Comparison of ENCODE assay signal across 8 cellular contexts in genomic region chr5:17216176-17216973, GRCh38. TPM values are rescaled to one million over a fixed set of nuclear protein-coding genes. Genes with fewer than 3 reads are reported as not detected.
A peak's percentile ranks its signal among the peaks of the same experiment; 100 is the strongest.
DNase-seq lines count a peak whose midpoint lies in the region; ATAC-seq and TF ChIP-seq lines count a peak whose summit lies in the region.

No MANE protein-coding gene starts in this region.

- CTCF ChIA-PET in activated CD8-positive, alpha-beta T cell treated with anti-CD3 and anti-CD28 coated beads, Interleukin-2, amount 10 ng/mL, durations not matched to agents 7 days and 5 days (lab: Charles Lee): interaction anchor here (0.8 to 2.0 kb wide), 5 partner anchors 1088 to 1099 kb away, joined by 3 to 7 read pairs (median 4); no protein-coding TSS in a partner anchor

- H3K4me1 Mint-ChIP-seq in activated CD8-positive, alpha-beta T cell treated with anti-CD3 and anti-CD28 coated beads, Interleukin-2, amount 10 ng/mL, durations not matched to agents 7 days and 5 days (ENCODE audit: low read depth): peaks cover 4% of the 10 kb centered on the region

- H3K27me3 Mint-ChIP-seq in activated CD8-positive, alpha-beta T cell treated with anti-CD3 and anti-CD28 coated beads, Interleukin-2, amount 10 ng/mL, durations not matched to agents 7 days and 5 days (ENCODE audit: low read depth): peaks cover 40% of the 10 kb centered on the region

- DNase-seq in D341Med (ENCODE audit: low spot score): peak; percentile 69
- peak; percentile 79 for DNase-seq in GM20000 (ENCODE audit: low spot score)
- peak; percentile 80 to 95 for DNase-seq in NCI-H526 (lab: John Stamatoyannopoulos, UW)
- peak; percentile 56 for DNase-seq in activated CD8-positive, alpha-beta T cell treated with anti-CD3 and anti-CD28 coated beads, Interleukin-2, amount 10 ng/mL, durations not matched to agents 7 days and 5 days
- DNase-seq in middle frontal gyrus (ENCODE audit: extremely low spot score, low spot score): peak; percentile 77
- peak; percentile 75 for DNase-seq in stromal cell of bone marrow (ENCODE audit: low read depth)

- peak overlapping the region; percentile 18 for H3K4me3 Mint-ChIP-seq in activated CD8-positive, alpha-beta T cell treated with anti-CD3 and anti-CD28 coated beads, Interleukin-2, amount 10 ng/mL, durations not matched to agents 7 days and 5 days

- ATAC-seq in HG03571 (IDR thresholded peaks at IDR 0.05; ENCODE audit: unreplicated experiment) (peak; percentile 33), esophagus mucosa (peak; percentile 53)
- no peak for ATAC-seq in activated CD8-positive, alpha-beta T cell treated with anti-CD3 and anti-CD28 coated beads, Interleukin-2, amount 10 ng/mL, durations not matched to agents 7 days and 5 days

- POLR2A ChIA-PET in activated CD8-positive, alpha-beta T cell treated with anti-CD3 and anti-CD28 coated beads, Interleukin-2, amount 10 ng/mL, durations not matched to agents 7 days and 5 days (lab: Charles Lee): no interaction called here

- H3K9me3 Mint-ChIP-seq in activated CD8-positive, alpha-beta T cell treated with anti-CD3 and anti-CD28 coated beads, Interleukin-2, amount 10 ng/mL, durations not matched to agents 7 days and 5 days (ENCODE audit: insufficient read depth): no peaks in the 10 kb centered on the region

- TF ChIP-seq CTCF in GM20000 (IDR thresholded peaks at IDR 0.05; ENCODE audit: extremely low read depth, missing control alignments): peak; percentile 77

- no peak overlapping the region for H3K27ac Mint-ChIP-seq in activated CD8-positive, alpha-beta T cell treated with anti-CD3 and anti-CD28 coated beads, Interleukin-2, amount 10 ng/mL, durations not matched to agents 7 days and 5 days

- peaks cover 4% of the 10 kb centered on the region for H3K36me3 Mint-ChIP-seq in activated CD8-positive, alpha-beta T cell treated with anti-CD3 and anti-CD28 coated beads, Interleukin-2, amount 10 ng/mL, durations not matched to agents 7 days and 5 days (ENCODE audit: low read depth)

RNA-seq across cellular contexts. Expression of gene BASP1, which starts 1.1 kb away (rescaled TPM):
- not detected for total RNA-seq in activated CD8-positive, alpha-beta T cell treated with anti-CD3 and anti-CD28 coated beads, Interleukin-2, amount 10 ng/mL, durations not matched to agents 7 days and 5 days
- 4.9 TPM for total RNA-seq in esophagus mucosa
